Comparison of ENCODE assay signal across 13 cellular contexts in genomic region chr4:109444182-109444844, GRCh38. TPM values are rescaled to one million over a fixed set of nuclear protein-coding genes. Genes with fewer than 3 reads are reported as not detected.
DNase-seq lines count a peak whose midpoint lies in the region; ATAC-seq and TF ChIP-seq lines count a peak whose summit lies in the region.
"Had no signal": no experiment of that assay in that cellular context is flagged by ENCODE, and none has a peak within 500 bp of the region (broad histone marks: within the 10 kb centered on the region; RNA-seq: fewer than 3 reads in every experiment).

No MANE protein-coding gene starts in this region.

- ATAC-seq in GM18868 (IDR thresholded peaks at IDR 0.05; ENCODE audit: unreplicated experiment), result peak; percentile 84
- peak; percentile 63 for ATAC-seq in GM21737 (IDR thresholded peaks at IDR 0.05; ENCODE audit: unreplicated experiment)
- ATAC-seq in HG03565 (IDR thresholded peaks at IDR 0.05; ENCODE audit: unreplicated experiment), result peak; percentile 64
- no peak for ATAC-seq in esophagus mucosa

- DNase-seq in mesothelial cell of epicardium (ENCODE audit: low spot score in 2 of 2, unreplicated experiment in 2 of 2), result no peak
- DNase-seq in erythroblast (lab: John Stamatoyannopoulos, UW), result no peak
- no peak for DNase-seq in H4 (ENCODE audit: low spot score)
- DNase-seq in colonic mucosa, result no peak
- DNase-seq: activated gamma-delta T cell treated with Interleukin-2 at 50 U/mL for 16 hours, DMS79, dorsolateral prefrontal cortex, KG1, substantia nigra had no signal

- peaks cover 10% of the 10 kb centered on the region for H3K9me3 Mint-ChIP-seq in mesothelial cell of epicardium

- H3K27me3 Mint-ChIP-seq in mesothelial cell of epicardium (ENCODE audit: low read depth), result no peaks in the 10 kb centered on the region

- H3K27ac Mint-ChIP-seq in mesothelial cell of epicardium, result peak overlapping the region; percentile 29

- no peak overlapping the region for H3K9ac ChIP-seq in colonic mucosa (ENCODE audit: low read depth in 2 of 2, low read length in 2 of 2)

- H3K4me3 Mint-ChIP-seq in mesothelial cell of epicardium, result no peak overlapping the region

- TF ChIP-seq POLR2A in erythroblast (IDR thresholded peaks at IDR 0.05; ENCODE audit: low read length), result no peak

- no peak overlapping the region for H3K27ac ChIP-seq in colonic mucosa

- no peaks in the 10 kb centered on the region for H3K27me3 ChIP-seq in colonic mucosa
- H3K27me3 ChIP-seq: dorsolateral prefrontal cortex had no signal

- intact Hi-C loops in colonic mucosa (cut with DNase I), result no loop called here

- peaks cover 43% of the 10 kb centered on the region for H3K4me1 Mint-ChIP-seq in mesothelial cell of epicardium

- H3K4me3 ChIP-seq in colonic mucosa, result no peak overlapping the region
- H3K4me3 ChIP-seq: dorsolateral prefrontal cortex had no signal

- no peaks in the 10 kb centered on the region for H3K36me3 ChIP-seq in colonic mucosa

- H3K9me3 ChIP-seq in colonic mucosa, result no peaks in the 10 kb centered on the region

- H3K4me1 ChIP-seq in colonic mucosa, result no peaks in the 10 kb centered on the region

- H3K36me3 Mint-ChIP-seq in mesothelial cell of epicardium, result peaks cover 33% of the 10 kb centered on the region

- no peak for TF ChIP-seq CTCF in mesothelial cell of epicardium (IDR thresholded peaks at IDR 0.05; ENCODE audit: unreplicated experiment)
- no peak for TF ChIP-seq CTCF in colonic mucosa (IDR thresholded peaks at IDR 0.05)

RNA-seq across cellular contexts. Expression of gene SEC24B, which starts 10.7 kb away (rescaled TPM):
- 50.7 to 53.6 TPM (median 52.7 TPM) in 3 replicates for total RNA-seq in mesothelial cell of epicardium
- 12.1 and 19.4 TPM in 2 replicates for total RNA-seq in H4 (2014; rRNA removed; shearing (Covaris generic))
- total RNA-seq in esophagus mucosa, result 23.1 TPM
- total RNA-seq in colonic mucosa, result 10 to 100 TPM; 26.5 to 39.5 TPM
